ENCODE assay signal across 23 cellular contexts in genomic region chr19:30077851-30078355, GRCh38.
"Had no signal": no experiment of that assay in that cellular context is flagged by ENCODE, and none has a peak within 500 bp of the region (broad histone marks: within the 10 kb centered on the region; RNA-seq: fewer than 3 reads in every experiment).

No MANE protein-coding gene starts in this region.

- H3K4me3 ChIP-seq: MG63 had no signal

- DNase-seq: activated B cell treated with CpG ODN at 0.5 μM for 24 hours; activated CD4-positive, alpha-beta memory T cell treated with anti-CD3 and anti-CD28 coated beads, Interleukin-2, amount 10 ng/mL, durations not matched to agents 7 days and 5 days; activated CD4-positive, alpha-beta T cell treated with anti-CD3 and anti-CD28 coated beads for 36 hours; activated CD4-positive, alpha-beta T cell treated with anti-CD3 and anti-CD28 coated beads, Interleukin-2, amount 50 U/mL, for 1 hour; activated gamma-delta T cell; activated naive CD4-positive, alpha-beta T cell treated with anti-CD3 and anti-CD28 coated beads for 36 hours; activated T-cell treated with anti-CD3 and anti-CD28 coated beads for 4 hours; amygdala; MG63; NCI-H1105; NCI-H1436; NCI-H1694 treated with DMSO at 0.1 percent for 48 hours; NCI-H2029 treated with DMSO at 0.1 percent for 48 hours; NCI-H510A treated with DMSO at 0.1 percent for 48 hours; NCI-H69; PC-3; SHP77 treated with DMSO at 0.1 percent for 48 hours; T-helper 2 cell; T1000 had no signal

- ATAC-seq: activated CD4-positive, alpha-beta T cell treated with anti-CD3 and anti-CD28 coated beads for 36 hours; PC-3; T-cell had no signal

- H3K36me3 ChIP-seq: MG63 had no signal

- H3K27me3 ChIP-seq: MG63 had no signal

- FAIRE-seq: astrocyte, RCC 7860, TTC549 had no signal

- H3K9me3 ChIP-seq: MG63 had no signal
